In genomic region chr9:112422417-112423148, GRCh38 we compare ENCODE assay signal across 29 cellular contexts.
"Had no signal": no experiment of that assay in that cellular context is flagged by ENCODE, and none has a peak within 500 bp of the region (broad histone marks: within the 10 kb centered on the region; RNA-seq: fewer than 3 reads in every experiment).

No MANE protein-coding gene starts in this region.

- H3K4me3 ChIP-seq: ascending aorta, esophagus squamous epithelium, skin epidermis, thoracic aorta had no signal

- H3K9me3 Mint-ChIP-seq: activated CD4-positive, alpha-beta T cell treated with anti-CD3 and anti-CD28 coated beads, Interleukin-2, amount 10 ng/mL, durations not matched to agents 7 days and 5 days; activated CD8-positive, alpha-beta T cell treated with anti-CD3 and anti-CD28 coated beads for 36 hours; nephron; stimulated activated naive CD8-positive, alpha-beta T cell treated with anti-CD3 and anti-CD28 coated beads, Interleukin-15, Interleukin-2, amounts not matched to agents 100 ng/mL and 50 ng/mL, for 24 hours; WTC11 had no signal

- H3K4me1 Mint-ChIP-seq: nephron, WTC11 had no signal

- H3K4me1 ChIP-seq: ascending aorta, esophagus squamous epithelium had no signal

- FAIRE-seq: endothelial cell of umbilical vein, frontal cortex, islet of Langerhans, TTC549, urothelium cell line had no signal

- DNase-seq: activated CD4-positive, alpha-beta T cell treated with anti-CD3 and anti-CD28 coated beads for 1 hour; activated CD4-positive, alpha-beta T cell treated with anti-CD3 and anti-CD28 coated beads, Interleukin-2, amount 10 ng/mL, durations not matched to agents 7 days and 5 days; activated CD8-positive, alpha-beta T cell treated with anti-CD3 and anti-CD28 coated beads for 36 hours; activated effector memory CD4-positive, alpha-beta T cell treated with Interleukin-2 at 50 U/mL for 16 hours; activated naive CD4-positive, alpha-beta T cell treated with Interleukin-2 at 50 U/mL for 16 hours; cortex of kidney; esophagus squamous epithelium; glutamatergic neuron; left cardiac atrium; left ventricle myocardium superior; posterior cingulate gyrus; retina; stimulated activated CD4-positive, alpha-beta T cell treated with anti-CD3 and anti-CD28 coated beads, Interleukin-12 subunit alpha, Interleukin-12 subunit beta, amount 100 ng/mL, for 4 hours; stimulated activated CD4-positive, alpha-beta T cell treated with anti-CD3 and anti-CD28 coated beads, Interleukin-4, amount 100 ng/mL, for 1 hour; trophoblast cell had no signal

- H3K4me3 Mint-ChIP-seq: activated CD4-positive, alpha-beta T cell treated with anti-CD3 and anti-CD28 coated beads, Interleukin-2, amount 10 ng/mL, durations not matched to agents 7 days and 5 days; activated CD8-positive, alpha-beta T cell treated with anti-CD3 and anti-CD28 coated beads for 36 hours; activated naive CD8-positive, alpha-beta T cell; nephron; stimulated activated naive CD8-positive, alpha-beta T cell treated with anti-CD3 and anti-CD28 coated beads, Interleukin-15, Interleukin-2, amounts not matched to agents 100 ng/mL and 50 ng/mL, for 24 hours; WTC11 had no signal

- H3K27me3 ChIP-seq: ascending aorta, brain microvascular endothelial cell, esophagus squamous epithelium had no signal

- ATAC-seq: left cardiac atrium, left ventricle myocardium superior, sciatic nerve, WTC11 had no signal

- H3K27me3 Mint-ChIP-seq: activated CD4-positive, alpha-beta T cell treated with anti-CD3 and anti-CD28 coated beads, Interleukin-2, amount 10 ng/mL, durations not matched to agents 7 days and 5 days; activated CD8-positive, alpha-beta T cell treated with anti-CD3 and anti-CD28 coated beads for 36 hours; activated naive CD8-positive, alpha-beta T cell; stimulated activated naive CD8-positive, alpha-beta T cell treated with anti-CD3 and anti-CD28 coated beads, Interleukin-15, Interleukin-2, amounts not matched to agents 100 ng/mL and 50 ng/mL, for 24 hours had no signal

- H3K36me3 Mint-ChIP-seq: WTC11 had no signal

- H3K27ac Mint-ChIP-seq: activated CD4-positive, alpha-beta T cell treated with anti-CD3 and anti-CD28 coated beads, Interleukin-2, amount 10 ng/mL, durations not matched to agents 7 days and 5 days; activated CD8-positive, alpha-beta T cell treated with anti-CD3 and anti-CD28 coated beads for 36 hours; activated naive CD8-positive, alpha-beta T cell; nephron; stimulated activated naive CD8-positive, alpha-beta T cell treated with anti-CD3 and anti-CD28 coated beads, Interleukin-15, Interleukin-2, amounts not matched to agents 100 ng/mL and 50 ng/mL, for 24 hours; WTC11 had no signal

- H3K27ac ChIP-seq: ascending aorta, brain microvascular endothelial cell, esophagus squamous epithelium, skin epidermis, thoracic aorta had no signal

- H3K9me3 ChIP-seq: ascending aorta, esophagus squamous epithelium, thoracic aorta had no signal
